Comparison of ENCODE assay signal across 1 cellular context in genomic region chr12:110403975-110404675, GRCh38.
TF ChIP-seq lines count a peak whose summit lies in the region.

No MANE protein-coding gene starts in this region.

TF ChIP-seq in H1, 55 proteins besides CTCF, POLR2A, EP300 and RAD21:
- TF ChIP-seq CHD2 (IDR thresholded peaks at IDR 0.05; ENCODE audit: low read length), result no peak
- TF ChIP-seq NRF1 (IDR thresholded peaks at IDR 0.05; ENCODE audit: low read depth, low read length), result peak; percentile 91
- no peak for TF ChIP-seq BACH1 (IDR thresholded peaks at IDR 0.05; ENCODE audit: low read length)
- TF ChIP-seq SP4 (IDR thresholded peaks at IDR 0.05; ENCODE audit: low read length), result peak; percentile 58; the same call in 1 of the 2 replicates
- TF ChIP-seq BCL11A (IDR thresholded peaks at IDR 0.05; ENCODE audit: low read depth in 2 of 2, low read length in 2 of 2), result no peak
TF ChIP-seq in H1: peak in this region for 2.
